Comparison of ENCODE assay signal across 1 cellular context in genomic region chr13:108734676-108735075, GRCh38.
A peak's percentile ranks its signal among the peaks of the same experiment; 100 is the strongest.
TF ChIP-seq lines count a peak whose summit lies in the region.

No MANE protein-coding gene starts in this region.

TF ChIP-seq in H1, 55 proteins besides CTCF, POLR2A, EP300 and RAD21:
- TF ChIP-seq ATF3 (IDR thresholded peaks at IDR 0.05; ENCODE audit: insufficient read depth, low read depth, low read length) (0 out of 2 replicates have a peak, but pooled peaks have one; percentile 19), SIX5 (IDR thresholded peaks at IDR 0.05; ENCODE audit: low read depth, low read length) (peak; percentile 68), CBX5 (IDR thresholded peaks at IDR 0.05; ENCODE audit: low read depth, low read length) (no peak), CREB1 (IDR thresholded peaks at IDR 0.05) (peak; percentile 54)
